8 cellular contexts compared by ENCODE assay signal in genomic region chr13:43653980-43654379, GRCh38.
"Had no signal": no experiment of that assay in that cellular context is flagged by ENCODE, and none has a peak within 500 bp of the region (broad histone marks: within the 10 kb centered on the region; RNA-seq: fewer than 3 reads in every experiment).

No MANE protein-coding gene starts in this region.

- FAIRE-seq: G401.6, GM12878, GM12891, GM12892, GM18507, GM19239 had no signal

- ATAC-seq: GM12878 had no signal

- DNase-seq: GDM1, GF-D8 had no signal

- H3K4me3 ChIP-seq: GM12878 had no signal
